In genomic region chr4:2834001-2834921, GRCh38 we compare ENCODE assay signal across 14 cellular contexts. TPM values are rescaled to one million over a fixed set of nuclear protein-coding genes. Genes with fewer than 3 reads are reported as not detected.
DNase-seq lines count a peak whose midpoint lies in the region; ATAC-seq and TF ChIP-seq lines count a peak whose summit lies in the region.
"Had no signal": no experiment of that assay in that cellular context is flagged by ENCODE, and none has a peak within 500 bp of the region (broad histone marks: within the 10 kb centered on the region; RNA-seq: fewer than 3 reads in every experiment).

No MANE protein-coding gene starts in this region.

- DNase-seq in T-helper 1 cell: no peak
- no peak for DNase-seq in Panc1 (ENCODE audit: low read depth, low spot score)
- DNase-seq in left ventricle myocardium superior: peak; percentile 28
- DNase-seq in sigmoid colon: peak; percentile 56
- DNase-seq in NCI-H2227 treated with DMSO at 0.1 percent for 48 hours (lab: John Stamatoyannopoulos, UW): no peak
- DNase-seq: DMS79, mammary epithelial cell, NCI-H2081, PC-3 had no signal

- no peak for TF ChIP-seq POLR2A in sigmoid colon (IDR thresholded peaks at IDR 0.05)

- peaks cover 21% of the 10 kb centered on the region for H3K36me3 Mint-ChIP-seq in T-helper 1 cell treated with Interleukin-12 subunit alpha and Interleukin-12 subunit beta and Interleukin-4 antibody, amounts not matched to agents 30 μg/mL and 1 μg/mL, for 36 hours (ENCODE audit: low read depth)

- TF ChIP-seq CTCF in Panc1 (IDR thresholded peaks at IDR 0.05) (no peak), sigmoid colon (IDR thresholded peaks at IDR 0.05) (no peak)

- CTCF ChIA-PET in Panc1 (lab: Charles Lee): no interaction called here

- 85 to 87% methylated on average over 13 of the region's 13 CpGs for WGBS in sigmoid colon, 2 donors

- H3K9me3 Mint-ChIP-seq in T-helper 1 cell treated with Interleukin-12 subunit alpha and Interleukin-12 subunit beta and Interleukin-4 antibody, amounts not matched to agents 30 μg/mL and 1 μg/mL, for 36 hours: no peaks in the 10 kb centered on the region
- H3K9me3 Mint-ChIP-seq: endodermal cell had no signal

- peaks cover 31% of the 10 kb centered on the region for H3K4me1 Mint-ChIP-seq in T-helper 1 cell treated with Interleukin-12 subunit alpha and Interleukin-12 subunit beta and Interleukin-4 antibody, amounts not matched to agents 30 μg/mL and 1 μg/mL, for 36 hours (ENCODE audit: low read depth)

- H3K4me3 Mint-ChIP-seq in T-helper 1 cell treated with Interleukin-12 subunit alpha and Interleukin-12 subunit beta and Interleukin-4 antibody, amounts not matched to agents 30 μg/mL and 1 μg/mL, for 36 hours: no peak overlapping the region
- H3K4me3 Mint-ChIP-seq: endodermal cell had no signal

- no peaks in the 10 kb centered on the region; the same call in 1 of the 2 replicates for H3K36me3 ChIP-seq in Panc1 (ENCODE audit: control insufficient read depth, insufficient read depth, low read length)
- peaks cover 0 to 44% (median 9%) of the 10 kb centered on the region in 4 donors for H3K36me3 ChIP-seq in sigmoid colon

- no peaks in the 10 kb centered on the region for H3K4me1 ChIP-seq in Panc1 (ENCODE audit: control insufficient read depth, insufficient read depth, low read length)
- H3K4me1 ChIP-seq in sigmoid colon: peaks cover 0 to 19% (median 17%) of the 10 kb centered on the region in 4 donors

- no peak overlapping the region for H3K4me3 ChIP-seq in Panc1 (ENCODE audit: low read depth in 2 of 2, low read length in 2 of 2)
- no peak overlapping the region for H3K4me3 ChIP-seq in sigmoid colon

- H3K27ac ChIP-seq in Panc1 (ENCODE audit: low read length) (no peak overlapping the region), sigmoid colon (no peak overlapping the region)
- H3K27ac ChIP-seq: 22Rv1 had no signal

- peak overlapping the region; percentile 78 for H3K27ac Mint-ChIP-seq in T-helper 1 cell treated with Interleukin-12 subunit alpha and Interleukin-12 subunit beta and Interleukin-4 antibody, amounts not matched to agents 30 μg/mL and 1 μg/mL, for 36 hours

- no peak for TF ChIP-seq EP300 in sigmoid colon (IDR thresholded peaks at IDR 0.05)

- POLR2A ChIA-PET in Panc1 (lab: Charles Lee): no interaction called here

- ATAC-seq in Panc1 (no peak), left ventricle myocardium superior (no peak), HG03378 (IDR thresholded peaks at IDR 0.05; ENCODE audit: unreplicated experiment) (no peak), HG03432 (IDR thresholded peaks at IDR 0.05; ENCODE audit: unreplicated experiment) (no peak)
- ATAC-seq: PC-3 had no signal

- TSS peak; percentile 30 for BruUV-seq in Panc1 (replicated peaks; lab: Mats Ljungman, UMichigan)

- intact Hi-C loops in Panc1 (cut with micrococcal nuclease; ENCODE audit: unreplicated experiment): no loop called here
- intact Hi-C loops in left ventricle myocardium superior (cut with micrococcal nuclease): no loop called here
- intact Hi-C loops in sigmoid colon (cut with DNase I): no loop called here

- H3K9me3 ChIP-seq in Panc1 (ENCODE audit: control insufficient read depth, insufficient read depth, low read depth, low read length) (no peaks in the 10 kb centered on the region), sigmoid colon (no peaks in the 10 kb centered on the region)

- no peaks in the 10 kb centered on the region for H3K27me3 Mint-ChIP-seq in T-helper 1 cell treated with Interleukin-12 subunit alpha and Interleukin-12 subunit beta and Interleukin-4 antibody, amounts not matched to agents 30 μg/mL and 1 μg/mL, for 36 hours (ENCODE audit: low read depth)

- in situ Hi-C loops in Panc1 (cut with HindIII; ENCODE audit: low pct_unique_long_range_greater_than_20kb, low sequenced_read_pairs): no loop called here

- H3K27me3 ChIP-seq in Panc1 (ENCODE audit: control insufficient read depth, insufficient read depth, low read length): no peaks in the 10 kb centered on the region
- no peaks in the 10 kb centered on the region for H3K27me3 ChIP-seq in sigmoid colon

RNA-seq across cellular contexts. Expression of gene ADD1, which starts 9.4 kb away (rescaled TPM):
- 158 TPM for total RNA-seq in Panc1 (2021; ENCODE audit: unreplicated experiment)
- polyA plus RNA-seq in Panc1 (2012; ENCODE audit: insufficient read length): 126 TPM
- 228 TPM for total RNA-seq in left ventricle myocardium superior
- 100 to 1,000 TPM; 166 to 378 (median 183) TPM for total RNA-seq in sigmoid colon
- polyA plus RNA-seq in sigmoid colon: 100 to 1,000 TPM; 113 to 162 (median 120) TPM

RNA-seq across cellular contexts. Expression of gene SH3BP2, which starts 41.4 kb away (rescaled TPM):
- 93.4 TPM for total RNA-seq in Panc1 (2021; ENCODE audit: unreplicated experiment)
- 56.2 TPM for polyA plus RNA-seq in Panc1 (2012; ENCODE audit: insufficient read length)
- total RNA-seq in left ventricle myocardium superior: 25.6 TPM
- 10 to 100 TPM; 18.4 to 49.3 (median 24.2) TPM for total RNA-seq in sigmoid colon
- 10 to 100 TPM; 18.6 to 82.4 (median 35.6) TPM for polyA plus RNA-seq in sigmoid colon

Comparison
In these comparisons a context has a peak if more than half of its experiments do, and no peak if none do; other contexts are left out.
1. DNase-seq: peak in left ventricle myocardium superior (single experiment) and sigmoid colon (single experiment); none in T-helper 1 cell (0 of 5), Panc1 (single experiment) and NCI-H2227 treated with DMSO at 0.1 percent for 48 hours (single experiment).